8 cellular contexts compared by ENCODE assay signal in the genomic region with DNA sequence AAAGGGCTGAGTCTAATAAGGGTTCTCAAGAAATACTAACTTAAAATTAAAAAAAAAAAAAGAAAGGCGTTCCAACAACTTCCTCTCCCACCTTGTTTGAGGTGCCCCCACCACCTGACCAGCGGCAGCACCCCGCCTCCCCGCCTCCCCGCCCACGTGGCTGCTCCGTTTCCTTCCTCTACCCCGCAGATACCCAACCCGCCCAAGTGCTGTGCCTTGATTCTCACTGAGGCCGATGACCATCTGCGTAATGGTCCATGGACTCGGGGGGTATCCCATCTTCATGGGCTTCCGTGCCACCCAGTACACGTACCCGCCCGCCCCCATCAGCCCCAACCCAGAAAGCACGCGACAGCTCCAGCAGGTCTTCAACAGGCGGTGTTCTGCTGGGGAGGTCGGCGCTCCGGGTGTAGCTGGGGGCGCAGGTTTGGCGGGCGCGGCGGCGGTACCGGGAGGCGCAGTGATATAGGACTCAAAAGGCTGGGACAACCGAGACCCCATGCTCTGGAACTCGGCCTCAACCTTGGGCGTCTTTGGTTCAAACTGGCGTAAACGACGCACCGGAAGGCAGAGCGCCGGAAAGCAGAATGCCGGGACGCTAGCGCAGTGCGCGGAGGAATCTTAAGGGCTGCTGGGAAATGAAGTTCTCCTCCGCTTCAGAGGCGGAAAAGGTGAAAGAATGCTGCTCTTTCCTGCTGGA. TPM values are rescaled to one million over a fixed set of nuclear protein-coding genes. Genes with fewer than 3 reads are reported as not detected.
A peak's percentile ranks its signal among the peaks of the same experiment; 100 is the strongest.
DNase-seq lines count a peak whose midpoint lies in the region; ATAC-seq and TF ChIP-seq lines count a peak whose summit lies in the region.

A gene with protein sequence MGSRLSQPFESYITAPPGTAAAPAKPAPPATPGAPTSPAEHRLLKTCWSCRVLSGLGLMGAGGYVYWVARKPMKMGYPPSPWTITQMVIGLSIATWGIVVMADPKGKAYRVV (minus strand): TSS at position 545 of the 700 bp plus-strand sequence. CDS start 44 bp downstream, at position 501.

- H3K36me3 ChIP-seq in A673 (ENCODE audit: insufficient read depth, low read length, poor library complexity, severe bottlenecking): peaks cover 32% of the 10 kb centered on the region

- H3K9me3 ChIP-seq in A673 (ENCODE audit: low read depth, low read length, poor library complexity, severe bottlenecking): no peaks in the 10 kb centered on the region

- TF ChIP-seq CTCF in A673 (conservative IDR thresholded peaks at IDR 0.05; ENCODE audit: low read depth, low read length): no peak

- POLR2A ChIA-PET in A673 (lab: Charles Lee; ENCODE audit: low non-redundant PET): no interaction called here

- peak; percentile 94 for ATAC-seq in HG03095 (IDR thresholded peaks at IDR 0.05; ENCODE audit: unreplicated experiment)

- intact Hi-C loops in A673 (cut with micrococcal nuclease; ENCODE audit: unreplicated experiment): no loop called here

- H3K4me1 ChIP-seq in A673 (ENCODE audit: insufficient read depth, low read length, poor library complexity, severe bottlenecking): peaks cover 6% of the 10 kb centered on the region

- peak; percentile 73 for TF ChIP-seq POLR2A in GM18526 (IDR thresholded peaks at IDR 0.05; ENCODE audit: extremely low read depth, insufficient read length)

- H3K4me3 ChIP-seq in A673 (ENCODE audit: low read depth, low read length, poor library complexity, severe bottlenecking): peak within 1 kb of the TSS; percentile 82

- DNase-seq in A673 (ENCODE audit: low spot score): peak; percentile 91
- peak; percentile 78 for DNase-seq in NCI-H2171 treated with DMSO at 0.1 percent for 48 hours (lab: John Stamatoyannopoulos, UW)
- peak; percentile 33 to 57 (median 55) for DNase-seq in activated CD4-positive, CD25-positive, alpha-beta regulatory T cell (lab: John Stamatoyannopoulos, UW)
- DNase-seq in central memory CD4-positive, alpha-beta T cell: peak; percentile 73
- peak; percentile 90 for DNase-seq in islet precursor cell
- peak; percentile 60 to 66 (median 62) for DNase-seq in stimulated activated CD4-positive, alpha-beta T cell treated with anti-CD3 and anti-CD28 coated beads, Interleukin-12 subunit alpha, Interleukin-12 subunit beta, amount 100 ng/mL, for 48 hours (ENCODE audit: low read depth in 2 of 3, low spot score in 1 of 3)

- no peaks in the 10 kb centered on the region for H3K27me3 ChIP-seq in A673 (replicated peaks; ENCODE audit: insufficient read depth, low read depth, low read length, poor library complexity)

- peak within 1 kb of the TSS; percentile 72 for H3K27ac ChIP-seq in A673 (ENCODE audit: low read depth, low read length, poor library complexity, severe bottlenecking)

- no TSS peak for BruUV-seq in A673 (replicated peaks; lab: Mats Ljungman, UMichigan)

- CTCF ChIA-PET in A673 (lab: Charles Lee): no interaction called here

RNA-seq across cellular contexts. Expression of the gene that starts here (rescaled TPM):
- total RNA-seq in A673 (2021): 62.4 and 65.9 TPM in 2 replicates

Comparison
In these comparisons a context has a peak if more than half of its experiments do, and no peak if none do; other contexts are left out.
1. Peak in every context shown above with its lines: DNase-seq, ATAC-seq, H3K4me3 ChIP-seq and H3K27ac ChIP-seq.